14 cellular contexts compared by ENCODE assay signal in the genomic region with DNA sequence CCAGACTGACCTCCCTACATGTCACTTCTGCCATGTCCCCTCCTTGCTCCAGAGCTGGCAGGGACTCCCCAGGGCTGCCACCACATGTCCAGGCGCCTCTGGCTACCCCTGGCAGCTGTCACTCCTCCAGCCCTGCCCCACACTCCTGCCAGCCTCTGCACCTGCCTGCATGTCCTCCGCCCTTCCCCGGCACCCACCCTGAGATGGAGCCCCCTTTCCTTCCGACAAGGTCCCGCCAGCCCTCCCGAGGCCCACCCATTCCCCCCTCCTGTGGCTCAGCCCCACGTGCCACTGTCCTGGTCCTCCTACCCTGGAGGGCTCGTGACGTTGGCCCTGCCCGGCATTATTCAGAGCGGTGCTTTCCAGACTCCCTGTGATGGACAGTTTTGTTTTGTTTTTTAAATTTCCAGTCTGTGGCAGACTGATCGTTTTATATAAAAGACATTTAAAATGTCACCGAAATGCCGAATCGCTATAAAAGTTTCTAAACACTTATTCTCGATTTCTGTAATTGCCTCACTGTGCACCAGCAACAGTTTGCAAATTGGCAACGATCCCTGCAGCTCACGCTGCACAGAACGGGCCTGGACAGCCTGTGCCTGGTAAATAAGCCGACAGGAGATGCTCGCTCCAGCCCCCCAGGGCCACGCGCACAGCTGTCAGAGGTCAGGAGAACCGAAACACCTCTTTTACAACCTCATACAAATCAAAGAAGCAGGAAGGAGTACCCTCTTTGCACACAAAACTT.
DNase-seq lines count a peak whose midpoint lies in the region; ATAC-seq and TF ChIP-seq lines count a peak whose summit lies in the region.
"Had no signal": no experiment of that assay in that cellular context is flagged by ENCODE, and none has a peak within 500 bp of the region (broad histone marks: within the 10 kb centered on the region; RNA-seq: fewer than 3 reads in every experiment).

No MANE protein-coding gene starts in this region.

- H3K36me3 Mint-ChIP-seq in progenitor cell of endocrine pancreas (ENCODE audit: insufficient read depth): peaks cover 11% of the 10 kb centered on the region
- H3K36me3 Mint-ChIP-seq: activated naive CD8-positive, alpha-beta T cell treated with anti-CD3 and anti-CD28 coated beads for 36 hours had no signal

- H3K4me3 ChIP-seq in uterus: no peak overlapping the region
- H3K4me3 ChIP-seq: mucosa of descending colon, SK-N-MC had no signal

- H3K9me3 ChIP-seq in uterus: no peaks in the 10 kb centered on the region
- H3K9me3 ChIP-seq: mucosa of descending colon had no signal

- H3K27me3 ChIP-seq in uterus: no peaks in the 10 kb centered on the region

- peak overlapping the region; percentile 26 for H3K27ac ChIP-seq in angular gyrus (ENCODE audit: low read depth, low read length)
- peak overlapping the region; percentile 75 to 86 for H3K27ac ChIP-seq in uterus
- H3K27ac ChIP-seq: SK-N-MC had no signal

- H3K27me3 Mint-ChIP-seq in progenitor cell of endocrine pancreas: no peaks in the 10 kb centered on the region
- H3K27me3 Mint-ChIP-seq: activated naive CD8-positive, alpha-beta T cell treated with anti-CD3 and anti-CD28 coated beads for 36 hours had no signal

- no peak overlapping the region for H3K4me3 Mint-ChIP-seq in progenitor cell of endocrine pancreas (ENCODE audit: low read depth)
- H3K4me3 Mint-ChIP-seq: activated naive CD8-positive, alpha-beta T cell treated with anti-CD3 and anti-CD28 coated beads for 36 hours; HFFc6 had no signal

- no peaks in the 10 kb centered on the region for H3K9me3 Mint-ChIP-seq in progenitor cell of endocrine pancreas (ENCODE audit: low read depth)
- H3K9me3 Mint-ChIP-seq: activated naive CD8-positive, alpha-beta T cell treated with anti-CD3 and anti-CD28 coated beads for 36 hours; HFFc6 had no signal

- no peak for ATAC-seq in GM21423 (IDR thresholded peaks at IDR 0.05; ENCODE audit: unreplicated experiment)
- ATAC-seq: left cardiac atrium, mucosa of descending colon had no signal

- H3K27ac Mint-ChIP-seq in progenitor cell of endocrine pancreas: peak overlapping the region; percentile 33
- H3K27ac Mint-ChIP-seq: activated naive CD8-positive, alpha-beta T cell treated with anti-CD3 and anti-CD28 coated beads for 36 hours; HFFc6 had no signal

- DNase-seq in inferior parietal cortex (ENCODE audit: extremely low spot score) (peak; percentile 59), progenitor cell of endocrine pancreas (ENCODE audit: low spot score, unreplicated experiment) (no peak), uterus (peak; percentile 65 to 83), NCI-H1105 treated with DMSO at 0.1 percent for 48 hours (lab: John Stamatoyannopoulos, UW) (no peak)
- DNase-seq in stimulated activated naive CD4-positive, alpha-beta T cell (lab: John Stamatoyannopoulos, UW): no peak
- DNase-seq: activated naive CD8-positive, alpha-beta T cell treated with anti-CD3 and anti-CD28 coated beads for 36 hours; HFFc6; left cardiac atrium; mucosa of descending colon; NCI-H187 treated with DMSO at 0.1 percent for 48 hours; NCI-H446 had no signal

- no peaks in the 10 kb centered on the region for H3K4me1 ChIP-seq in uterus

- H3K36me3 ChIP-seq in uterus: no peaks in the 10 kb centered on the region

- no peak for TF ChIP-seq CTCF in progenitor cell of endocrine pancreas (IDR thresholded peaks at IDR 0.05; ENCODE audit: unreplicated experiment)
- TF ChIP-seq CTCF in uterus (IDR thresholded peaks at IDR 0.05): no peak

- intact Hi-C loops in uterus (cut with DNase I; ENCODE audit: low total_unique reads): no loop called here

- no peak for TF ChIP-seq POLR2A in uterus (IDR thresholded peaks at IDR 0.05)

- no peaks in the 10 kb centered on the region for H3K4me1 Mint-ChIP-seq in progenitor cell of endocrine pancreas (ENCODE audit: low read depth)
- H3K4me1 Mint-ChIP-seq: activated naive CD8-positive, alpha-beta T cell treated with anti-CD3 and anti-CD28 coated beads for 36 hours had no signal

Comparison
In these comparisons a context has a peak if more than half of its experiments do, and no peak if none do; other contexts are left out.
1. DNase-seq: peak in inferior parietal cortex (single experiment) and uterus (2 of 2); none in progenitor cell of endocrine pancreas (single experiment), NCI-H1105 treated with DMSO at 0.1 percent for 48 hours (single experiment) and stimulated activated naive CD4-positive, alpha-beta T cell (0 of 6).